ENCODE assay signal across 1 cellular context in genomic region chr14:69767369-69767999, GRCh38.
TF ChIP-seq lines count a peak whose summit lies in the region.

No MANE protein-coding gene starts in this region.

TF ChIP-seq in GM12878, 131 proteins besides CTCF, POLR2A, EP300 and RAD21 (continued from another document):
- no peak for TF ChIP-seq REST (IDR thresholded peaks at IDR 0.05; ENCODE audit: low read depth, low read length)
- no peak; the same call in 1 of the 2 replicates for TF ChIP-seq HCFC1 (IDR thresholded peaks at IDR 0.05; ENCODE audit: low read length)
